8 cellular contexts compared by ENCODE assay signal in genomic region chr14:94987409-94987808, GRCh38.
"Had no signal": no experiment of that assay in that cellular context is flagged by ENCODE, and none has a peak within 500 bp of the region (broad histone marks: within the 10 kb centered on the region; RNA-seq: fewer than 3 reads in every experiment).

No MANE protein-coding gene starts in this region.

- H3K27ac ChIP-seq: HL-60, KMS-11 had no signal

- DNase-seq: IMR-90, KBM-7, KG1 had no signal

- FAIRE-seq: HepG2, HTR-8/SVneo, K562 had no signal

- H3K4me3 ChIP-seq: K562 had no signal

- ATAC-seq: HepG2, K562 had no signal
